21 cellular contexts compared by ENCODE assay signal in genomic region chr9:70094747-70095146, GRCh38. TPM values are rescaled to one million over a fixed set of nuclear protein-coding genes. Genes with fewer than 3 reads are reported as not detected.
"Had no signal": no experiment of that assay in that cellular context is flagged by ENCODE, and none has a peak within 500 bp of the region (broad histone marks: within the 10 kb centered on the region; RNA-seq: fewer than 3 reads in every experiment).

No MANE protein-coding gene starts in this region.

- ATAC-seq: activated T-cell treated with anti-CD3 and anti-CD28 coated beads, Interleukin-2, amount 50 U/mL, for 4 hours; PC-3 had no signal

- FAIRE-seq: RCC 7860 had no signal

- DNase-seq: activated B cell treated with CpG ODN at 0.5 μM for 24 hours; activated CD4-positive, alpha-beta memory T cell treated with anti-CD3 and anti-CD28 coated beads for 36 hours; activated CD4-positive, alpha-beta T cell treated with anti-CD3 and anti-CD28 coated beads for 1 hour; activated CD4-positive, alpha-beta T cell treated with anti-CD3 and anti-CD28 coated beads, Interleukin-2, amount 10 ng/mL, durations not matched to agents 7 days and 5 days; activated CD8-positive, alpha-beta memory T cell treated with anti-CD3 and anti-CD28 coated beads for 24 hours; activated gamma-delta T cell treated with Interleukin-2 at 50 U/mL for 16 hours; activated naive CD4-positive, alpha-beta T cell treated with anti-CD3 and anti-CD28 coated beads, Interleukin-2, amount 10 ng/mL, durations not matched to agents 7 days and 5 days; activated naive CD8-positive, alpha-beta T cell treated with anti-CD3 and anti-CD28 coated beads for 36 hours; activated T-cell treated with anti-CD3 and anti-CD28 coated beads, Interleukin-2, amount 50 U/mL, for 4 hours; Kasumi-1; NCI-H1092; NCI-H2029; NCI-H2107; NCI-H2171 treated with DMSO at 0.1 percent for 48 hours; NCI-H345; NCI-H510A; PC-3; SHP77 treated with DMSO at 0.1 percent for 48 hours; T-helper 17 cell; T-helper 9 cell had no signal

RNA-seq across cellular contexts. Expression of gene MAMDC2, which starts 51.1 kb away (rescaled TPM):
- total RNA-seq: activated B cell treated with CpG ODN at 0.5 μM for 24 hours; activated CD4-positive, alpha-beta memory T cell treated with anti-CD3 and anti-CD28 coated beads for 36 hours; activated CD4-positive, alpha-beta T cell treated with anti-CD3 and anti-CD28 coated beads, Interleukin-2, amount 10 ng/mL, durations not matched to agents 7 days and 5 days; activated naive CD8-positive, alpha-beta T cell treated with anti-CD3 and anti-CD28 coated beads for 36 hours; activated T-cell treated with anti-CD3 and anti-CD28 coated beads, Interleukin-2, amount 50 U/mL, for 4 hours; PC-3 had no signal
